10 cellular contexts compared by ENCODE assay signal in the genomic region with DNA sequence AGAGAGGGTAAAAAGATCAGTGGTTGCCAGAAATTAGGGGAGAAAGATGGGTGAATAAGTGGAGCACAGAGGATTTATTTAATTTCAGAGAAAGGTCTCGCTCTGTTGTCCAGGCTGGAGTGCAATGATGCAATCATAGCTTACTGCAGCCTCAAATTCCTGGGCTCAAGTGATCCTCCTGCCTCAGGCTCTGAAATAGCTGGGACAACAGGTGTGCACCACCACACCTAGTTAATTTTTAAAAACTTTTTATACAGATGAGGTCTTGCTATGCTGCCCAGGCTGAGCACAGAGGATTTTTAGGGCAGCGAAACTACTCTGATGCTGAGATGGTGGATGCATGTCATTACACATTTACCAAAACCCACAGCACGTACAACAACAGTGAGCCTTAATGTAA.
"Had no signal": no experiment of that assay in that cellular context is flagged by ENCODE, and none has a peak within 500 bp of the region (broad histone marks: within the 10 kb centered on the region; RNA-seq: fewer than 3 reads in every experiment).

No MANE protein-coding gene starts in this region.

- ATAC-seq: GM23338 had no signal

- H3K9ac ChIP-seq: KMS-11 had no signal

- H3K4me2 ChIP-seq: GM23338, KMS-11 had no signal

- H3K4me3 ChIP-seq: GM23338 had no signal

- H3K27ac ChIP-seq: KMS-11 had no signal

- H2AFZ ChIP-seq: GM23338 had no signal

- FAIRE-seq: H1, H54 had no signal

- DNase-seq: H9, HCEC 1CT, HFFc6, IMR-90, Karpas-422, KBM-7 had no signal
